In the genomic region with DNA sequence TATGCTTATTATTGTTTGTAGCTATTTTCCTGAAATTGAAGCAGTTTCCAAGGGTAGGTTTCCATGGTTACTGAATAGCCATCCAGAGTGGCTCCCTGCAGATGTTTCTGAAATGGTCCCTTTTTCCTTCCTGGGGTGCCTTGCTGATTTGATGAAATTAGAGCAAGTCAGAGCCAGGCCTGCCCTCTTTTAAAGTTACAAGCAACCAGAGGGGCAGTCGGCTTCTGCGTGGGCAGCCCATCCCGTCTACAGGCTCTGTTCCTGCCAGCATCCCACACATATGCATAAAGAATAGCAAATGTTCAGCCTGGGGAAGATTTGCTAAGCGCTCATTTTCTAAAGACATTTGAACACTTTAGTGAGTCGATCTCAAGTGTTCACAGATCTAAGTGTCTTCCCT, we compare ENCODE assay signal across 14 cellular contexts.
DNase-seq lines count a peak whose midpoint lies in the region; ATAC-seq and TF ChIP-seq lines count a peak whose summit lies in the region.
"Had no signal": no experiment of that assay in that cellular context is flagged by ENCODE, and none has a peak within 500 bp of the region (broad histone marks: within the 10 kb centered on the region; RNA-seq: fewer than 3 reads in every experiment).

No MANE protein-coding gene starts in this region.

- TF ChIP-seq RAD21 in neural cell (conservative IDR thresholded peaks at IDR 0.05): no peak

- no peak for TF ChIP-seq EP300 in esophagus muscularis mucosa (IDR thresholded peaks at IDR 0.05)
- no peak for TF ChIP-seq EP300 in neural cell (conservative IDR thresholded peaks at IDR 0.05; ENCODE audit: poor library complexity, severe bottlenecking)

- TF ChIP-seq CTCF in esophagus muscularis mucosa (IDR thresholded peaks at IDR 0.05) (no peak), neural cell (IDR thresholded peaks at IDR 0.05; ENCODE audit: poor library complexity, severe bottlenecking) (no peak), tibial artery (IDR thresholded peaks at IDR 0.05) (no peak), RWPE1 (conservative IDR thresholded peaks at IDR 0.05; ENCODE audit: low read depth) (no peak), MM.1S (IDR thresholded peaks at IDR 0.05; ENCODE audit: low read length) (no peak)

- H3K27ac ChIP-seq in esophagus muscularis mucosa (replicated peaks in 1 of 4) (peak overlapping the region; percentile 47 to 90 (median 68)), neural cell (ENCODE audit: low read length) (peak overlapping the region; percentile 57), tibial artery (peak overlapping the region; percentile 66 to 77), RWPE1 (no peak overlapping the region), MM.1S (ENCODE audit: low read length) (no peak overlapping the region)
- H3K27ac ChIP-seq: BLaER1, parathyroid adenoma had no signal

- WGBS in esophagus muscularis mucosa: 53% methylated on average over 5 of the region's 5 CpGs

- H2AFZ ChIP-seq in neural cell (ENCODE audit: low read depth, low read length): no peak overlapping the region
- no peak overlapping the region for H2AFZ ChIP-seq in MM.1S (ENCODE audit: low read length)
- H2AFZ ChIP-seq: parathyroid adenoma had no signal

- H3K9me2 ChIP-seq in neural cell (ENCODE audit: insufficient read depth, low read length) (no peaks in the 10 kb centered on the region), MM.1S (replicated peaks; ENCODE audit: insufficient read depth, low read length) (no peaks in the 10 kb centered on the region)

- H3K27me3 ChIP-seq in esophagus muscularis mucosa: no peaks in the 10 kb centered on the region
- no peaks in the 10 kb centered on the region for H3K27me3 ChIP-seq in neural cell (ENCODE audit: insufficient read depth, low read depth, low read length)
- no peaks in the 10 kb centered on the region for H3K27me3 ChIP-seq in tibial artery
- H3K27me3 ChIP-seq in MM.1S (replicated peaks; ENCODE audit: insufficient read depth, low read length): no peaks in the 10 kb centered on the region
- H3K27me3 ChIP-seq: BLaER1 had no signal

- no peak overlapping the region for H3K9ac ChIP-seq in neural cell (ENCODE audit: low read length)
- H3K9ac ChIP-seq in MM.1S (ENCODE audit: low read length): no peak overlapping the region
- H3K9ac ChIP-seq: BLaER1, parathyroid adenoma had no signal

- CTCF ChIA-PET in RWPE1 (lab: Yijun Ruan, JAX): interaction anchor here (0.6 kb wide), 1 partner anchor 13 kb away, joined by 3 read pairs; no protein-coding TSS in a partner anchor

- intact Hi-C loops in esophagus muscularis mucosa (cut with DNase I) (no loop called here), tibial artery (cut with DNase I; ENCODE audit: low total_unique reads) (no loop called here)

- H3F3A ChIP-seq in neural cell (ENCODE audit: insufficient read depth, low read length, poor library complexity, severe bottlenecking): no peaks in the 10 kb centered on the region
- no peaks in the 10 kb centered on the region; the same call in 1 of the 2 replicates for H3F3A ChIP-seq in MM.1S (ENCODE audit: insufficient read depth, low read length)

- no peaks in the 10 kb centered on the region for H3K9me3 ChIP-seq in esophagus muscularis mucosa
- H3K9me3 ChIP-seq in neural cell (ENCODE audit: low read length): no peaks in the 10 kb centered on the region
- no peaks in the 10 kb centered on the region for H3K9me3 ChIP-seq in tibial artery
- H3K9me3 ChIP-seq in MM.1S (replicated peaks; ENCODE audit: insufficient read depth, low read length): no peaks in the 10 kb centered on the region
- H3K9me3 ChIP-seq: BLaER1 had no signal

- H3K4me3 ChIP-seq in esophagus muscularis mucosa: no peak overlapping the region
- H3K4me3 ChIP-seq in neural cell (ENCODE audit: low read length): peak overlapping the region; percentile 33
- no peak overlapping the region for H3K4me3 ChIP-seq in tibial artery
- no peak overlapping the region for H3K4me3 ChIP-seq in MM.1S (ENCODE audit: low read length)
- H3K4me3 ChIP-seq: BLaER1 had no signal

- POLR2A ChIA-PET in RWPE1 (lab: Yijun Ruan, JAX; ENCODE audit: low non-redundant PET): no interaction called here

- H3K79me2 ChIP-seq in neural cell (replicated peaks; ENCODE audit: insufficient read depth, low read length) (no peaks in the 10 kb centered on the region), MM.1S (ENCODE audit: low read length) (peaks cover 7% of the 10 kb centered on the region; the same call in 1 of the 2 replicates)
- H3K79me2 ChIP-seq: parathyroid adenoma had no signal

- H3K4me1 ChIP-seq in esophagus muscularis mucosa (peaks cover 58 to 89% (median 87%) of the 10 kb centered on the region in 4 donors), tibial artery (peaks cover 5 to 79% (median 61%) of the 10 kb centered on the region in 4 donors), MM.1S (ENCODE audit: low read length) (peaks cover 6% of the 10 kb centered on the region; the same call in 1 of the 2 replicates)

- H3K4me2 ChIP-seq in neural cell (ENCODE audit: low read length) (peak overlapping the region; percentile 21), MM.1S (ENCODE audit: low read depth, low read length) (no peak overlapping the region)
- H3K4me2 ChIP-seq: BLaER1 had no signal

- TF ChIP-seq POLR2A in esophagus muscularis mucosa (IDR thresholded peaks at IDR 0.05; ENCODE audit: low read depth): no peak

- H4K20me1 ChIP-seq in neural cell (ENCODE audit: insufficient read depth) (no peaks in the 10 kb centered on the region), MM.1S (ENCODE audit: insufficient read depth, low read length) (peaks cover 6% of the 10 kb centered on the region; the same call in 1 of the 2 replicates)

- H3K36me3 ChIP-seq in esophagus muscularis mucosa: peaks cover 0 to 23% (median 11%) of the 10 kb centered on the region in 4 donors
- no peaks in the 10 kb centered on the region for H3K36me3 ChIP-seq in neural cell (ENCODE audit: insufficient read depth, low read length)
- peaks cover 0 to 22% (median 15%) of the 10 kb centered on the region in 3 donors for H3K36me3 ChIP-seq in tibial artery
- peaks cover 9% of the 10 kb centered on the region for H3K36me3 ChIP-seq in MM.1S (replicated peaks; ENCODE audit: insufficient read depth, low read length)

- DNase-seq in esophagus muscularis mucosa (ENCODE audit: extremely low spot score) (no peak), tibial artery (no peak), RWPE1 (ENCODE audit: low spot score) (no peak), MM.1S (no peak)
- DNase-seq: activated gamma-delta T cell treated with Interleukin-2 at 50 U/mL for 16 hours; DMS53; mesendoderm; stimulated activated CD4-positive, alpha-beta T cell treated with anti-CD3 and anti-CD28 coated beads, Interleukin-15, amount 100 ng/mL, for 24 hours; trophoblast cell had no signal

- peak; percentile 2; the same call in 1 of the 3 replicates for ATAC-seq in SK-N-SH treated with all-trans-retinoic acid at 6 μM for 48 hours
- ATAC-seq in HG03432 (IDR thresholded peaks at IDR 0.05; ENCODE audit: unreplicated experiment): no peak

TF ChIP-seq in SK-N-SH treated with all-trans-retinoic acid at 6 μM for 48 hours, 23 proteins besides CTCF, POLR2A, EP300 and RAD21:
- TF ChIP-seq OSR1 (CRISPR knock-in tag; IDR thresholded peaks at IDR 0.05): no peak
- no peak for TF ChIP-seq SNAI2 (CRISPR knock-in tag; IDR thresholded peaks at IDR 0.05)
- no peak for TF ChIP-seq ZC3H10 (CRISPR knock-in tag; IDR thresholded peaks at IDR 0.05)
TF ChIP-seq in SK-N-SH treated with all-trans-retinoic acid at 6 μM for 48 hours: peak in this region for 0.

TF ChIP-seq in neural cell, 6 proteins besides CTCF, POLR2A, EP300 and RAD21:
- TF ChIP-seq, protein P1, sequence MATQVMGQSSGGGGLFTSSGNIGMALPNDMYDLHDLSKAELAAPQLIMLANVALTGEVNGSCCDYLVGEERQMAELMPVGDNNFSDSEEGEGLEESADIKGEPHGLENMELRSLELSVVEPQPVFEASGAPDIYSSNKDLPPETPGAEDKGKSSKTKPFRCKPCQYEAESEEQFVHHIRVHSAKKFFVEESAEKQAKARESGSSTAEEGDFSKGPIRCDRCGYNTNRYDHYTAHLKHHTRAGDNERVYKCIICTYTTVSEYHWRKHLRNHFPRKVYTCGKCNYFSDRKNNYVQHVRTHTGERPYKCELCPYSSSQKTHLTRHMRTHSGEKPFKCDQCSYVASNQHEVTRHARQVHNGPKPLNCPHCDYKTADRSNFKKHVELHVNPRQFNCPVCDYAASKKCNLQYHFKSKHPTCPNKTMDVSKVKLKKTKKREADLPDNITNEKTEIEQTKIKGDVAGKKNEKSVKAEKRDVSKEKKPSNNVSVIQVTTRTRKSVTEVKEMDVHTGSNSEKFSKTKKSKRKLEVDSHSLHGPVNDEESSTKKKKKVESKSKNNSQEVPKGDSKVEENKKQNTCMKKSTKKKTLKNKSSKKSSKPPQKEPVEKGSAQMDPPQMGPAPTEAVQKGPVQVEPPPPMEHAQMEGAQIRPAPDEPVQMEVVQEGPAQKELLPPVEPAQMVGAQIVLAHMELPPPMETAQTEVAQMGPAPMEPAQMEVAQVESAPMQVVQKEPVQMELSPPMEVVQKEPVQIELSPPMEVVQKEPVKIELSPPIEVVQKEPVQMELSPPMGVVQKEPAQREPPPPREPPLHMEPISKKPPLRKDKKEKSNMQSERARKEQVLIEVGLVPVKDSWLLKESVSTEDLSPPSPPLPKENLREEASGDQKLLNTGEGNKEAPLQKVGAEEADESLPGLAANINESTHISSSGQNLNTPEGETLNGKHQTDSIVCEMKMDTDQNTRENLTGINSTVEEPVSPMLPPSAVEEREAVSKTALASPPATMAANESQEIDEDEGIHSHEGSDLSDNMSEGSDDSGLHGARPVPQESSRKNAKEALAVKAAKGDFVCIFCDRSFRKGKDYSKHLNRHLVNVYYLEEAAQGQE (IDR thresholded peaks at IDR 0.05; ENCODE audit: borderline replicate concordance): no peak
- TF ChIP-seq POLR2AphosphoS5 (IDR thresholded peaks at IDR 0.05) (no peak), MXI1 (conservative IDR thresholded peaks at IDR 0.05; ENCODE audit: poor library complexity, severe bottlenecking) (no peak), TAF1 (IDR thresholded peaks at IDR 0.05; ENCODE audit: low read depth) (no peak), SMC3 (conservative IDR thresholded peaks at IDR 0.05; ENCODE audit: poor library complexity) (no peak), EZH2 (IDR thresholded peaks at IDR 0.05; ENCODE audit: borderline replicate concordance, insufficient read depth, low read length, poor library complexity, severe bottlenecking) (no peak)

Comparison
In these comparisons a context has a peak if more than half of its experiments do, and no peak if none do; other contexts are left out.
1. H3K27ac ChIP-seq: peak in esophagus muscularis mucosa (4 of 4), neural cell (single experiment) and tibial artery (2 of 2); none in RWPE1 (single experiment) and MM.1S (single experiment).